In genomic region chr3:177603137-177603603, GRCh38 we compare ENCODE assay signal across 10 cellular contexts.
DNase-seq lines count a peak whose midpoint lies in the region; ATAC-seq and TF ChIP-seq lines count a peak whose summit lies in the region.
"Had no signal": no experiment of that assay in that cellular context is flagged by ENCODE, and none has a peak within 500 bp of the region (broad histone marks: within the 10 kb centered on the region; RNA-seq: fewer than 3 reads in every experiment).

No MANE protein-coding gene starts in this region.

- H3K27ac ChIP-seq in RWPE2 (ENCODE audit: poor library complexity, severe bottlenecking) = peak overlapping the region; percentile 52
- H3K27ac ChIP-seq: psoas muscle, thoracic aorta had no signal

- H3K27ac Mint-ChIP-seq in nephron = peak overlapping the region; percentile 17 to 43 (median 29)

- H3K36me3 ChIP-seq in RWPE2 (ENCODE audit: low read depth) = no peaks in the 10 kb centered on the region
- H3K36me3 ChIP-seq: thoracic aorta had no signal

- no peaks in the 10 kb centered on the region for H3K9me3 ChIP-seq in RWPE2 (ENCODE audit: severe bottlenecking)
- H3K9me3 ChIP-seq: thoracic aorta had no signal

- peaks cover 40% of the 10 kb centered on the region for H3K4me1 ChIP-seq in RWPE2 (ENCODE audit: insufficient read depth, poor library complexity, severe bottlenecking)

- H3K27me3 ChIP-seq in RWPE2 (ENCODE audit: insufficient read depth, poor library complexity, severe bottlenecking) = no peaks in the 10 kb centered on the region

- DNase-seq in RWPE2 (ENCODE audit: low spot score) (no peak), EL (no peak), foreskin melanocyte (no peak), GM20000 (ENCODE audit: low spot score) (no peak), nucleus accumbens (lab: John Stamatoyannopoulos, UW) (no peak)
- DNase-seq: psoas muscle had no signal

- H3K4me3 Mint-ChIP-seq in nephron = no peak overlapping the region

- H3K36me3 Mint-ChIP-seq in nephron (ENCODE audit: low read depth) = no peaks in the 10 kb centered on the region

- ATAC-seq in GM18502 (IDR thresholded peaks at IDR 0.05; ENCODE audit: poor library complexity, unreplicated experiment) (peak; percentile 76), HG02610 (IDR thresholded peaks at IDR 0.05; ENCODE audit: unreplicated experiment) (peak; percentile 86), RWPE2 (ENCODE audit: low read depth) (no peak)
- ATAC-seq: psoas muscle had no signal

- peaks cover 64% of the 10 kb centered on the region for H3K4me1 Mint-ChIP-seq in nephron

- TF ChIP-seq CTCF in RWPE2 (IDR thresholded peaks at IDR 0.05; ENCODE audit: poor library complexity, severe bottlenecking) (no peak), nephron (IDR thresholded peaks at IDR 0.05; ENCODE audit: unreplicated experiment in 3 of 3) (no peak), GM20000 (IDR thresholded peaks at IDR 0.05; ENCODE audit: extremely low read depth, missing control alignments) (no peak)

- H3K9me3 Mint-ChIP-seq in nephron = peaks cover 3% of the 10 kb centered on the region

- peaks cover 3% of the 10 kb centered on the region for H3K27me3 Mint-ChIP-seq in nephron (ENCODE audit: low read depth)

- H3K4me3 ChIP-seq in RWPE2 (ENCODE audit: severe bottlenecking) = no peak overlapping the region
- H3K4me3 ChIP-seq: psoas muscle, thoracic aorta had no signal
